14 cellular contexts compared by ENCODE assay signal in the genomic region with DNA sequence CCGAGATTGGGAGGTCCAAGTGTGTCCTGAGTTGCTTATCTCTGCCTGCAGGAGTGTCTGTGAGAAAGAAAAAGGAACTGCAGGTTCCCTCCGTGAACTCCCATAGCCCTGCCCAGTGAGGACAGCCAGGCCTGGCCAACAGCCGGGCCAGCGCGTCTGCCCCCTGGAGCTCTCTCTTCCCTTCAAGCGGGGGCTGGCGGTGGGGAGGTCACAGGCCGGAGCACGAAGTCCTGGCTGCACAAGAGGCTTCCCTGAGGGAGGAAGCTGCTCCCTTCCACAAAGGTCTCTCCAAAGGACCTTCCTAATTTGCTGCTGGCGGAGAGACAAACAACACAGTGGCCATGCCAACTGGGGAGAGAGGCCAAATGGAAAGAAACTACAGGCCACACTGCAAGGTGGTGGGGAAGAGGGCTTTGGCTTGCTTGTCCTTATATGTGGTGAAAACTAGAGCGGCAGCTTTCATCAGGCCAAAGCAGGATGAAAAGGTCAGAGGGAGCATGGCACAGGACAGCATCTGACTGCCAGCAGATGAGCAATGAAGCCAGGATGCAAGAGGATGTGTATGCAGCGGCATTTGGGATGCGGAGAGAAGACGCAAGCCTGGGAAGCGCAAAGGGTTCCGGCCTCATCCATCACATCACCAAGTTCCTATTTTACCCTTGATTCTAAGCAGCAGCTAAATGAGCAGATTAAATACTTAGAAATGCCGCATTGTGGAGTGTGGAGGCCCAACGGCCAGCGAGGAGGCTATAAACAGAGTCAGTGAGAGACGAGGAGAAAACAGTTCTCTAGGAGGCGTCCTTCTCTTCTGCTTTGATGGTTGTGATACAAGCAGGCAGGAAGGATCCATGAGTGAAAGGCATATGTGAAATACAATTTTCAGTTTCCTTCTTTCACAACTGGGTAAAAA.
DNase-seq lines count a peak whose midpoint lies in the region; ATAC-seq and TF ChIP-seq lines count a peak whose summit lies in the region.
"Had no signal": no experiment of that assay in that cellular context is flagged by ENCODE, and none has a peak within 500 bp of the region (broad histone marks: within the 10 kb centered on the region; RNA-seq: fewer than 3 reads in every experiment).

No MANE protein-coding gene starts in this region.

- H3K4me1 ChIP-seq in breast epithelium (peaks cover 6 to 8% of the 10 kb centered on the region in 2 donors), uterus (no peaks in the 10 kb centered on the region)

- DNase-seq in breast epithelium (ENCODE audit: low spot score in 2 of 2) (no peak), MCF 10A (ENCODE audit: unreplicated experiment) (no peak), midbrain (lab: John Stamatoyannopoulos, UW) (peak; percentile 36), uterus (peak; percentile 31 to 72), RPMI8226 (no peak)
- DNase-seq in activated naive CD8-positive, alpha-beta T cell treated with anti-CD3 and anti-CD28 coated beads for 36 hours, result no peak
- DNase-seq in stimulated activated CD4-positive, alpha-beta T cell treated with anti-CD3 and anti-CD28 coated beads, Interleukin-12 subunit alpha, Interleukin-12 subunit beta, amount 100 ng/mL, for 4 hours, result no peak
- DNase-seq: H7; naive B cell; NCI-H1436; NK-92 treated with Interleukin-12 subunit alpha and Interleukin-12 subunit beta, amount 100 ng/mL, for 24 hours; stimulated activated CD4-positive, alpha-beta T cell treated with anti-CD3 and anti-CD28 coated beads, Interleukin-15, amount 100 ng/mL, for 24 hours; SW 1271 had no signal

- TF ChIP-seq CTCF in breast epithelium (IDR thresholded peaks at IDR 0.05), result no peak
- TF ChIP-seq CTCF in MCF 10A (IDR thresholded peaks at IDR 0.05; ENCODE audit: unreplicated experiment), result no peak
- no peak for TF ChIP-seq CTCF in uterus (IDR thresholded peaks at IDR 0.05)

- H3K9me3 ChIP-seq in breast epithelium (no peaks in the 10 kb centered on the region), uterus (no peaks in the 10 kb centered on the region)

- H3K27ac ChIP-seq in breast epithelium, result peak overlapping the region; percentile 22 to 38
- no peak overlapping the region for H3K27ac ChIP-seq in uterus

- intact Hi-C loops in breast epithelium (cut with DNase I; ENCODE audit: low total_unique reads), result no loop called here
- intact Hi-C loops in MCF 10A (cut with micrococcal nuclease), result no loop called here
- intact Hi-C loops in uterus (cut with DNase I; ENCODE audit: low total_unique reads), result no loop called here

- CTCF ChIA-PET in MCF 10A (lab: Yijun Ruan, JAX), result interaction anchor here (0.6 kb wide), 1 partner anchor 1808 kb away, joined by 4 read pairs; no protein-coding TSS in a partner anchor

- peaks cover 35% of the 10 kb centered on the region for H3K27me3 Mint-ChIP-seq in MCF 10A (ENCODE audit: insufficient read depth, unreplicated experiment)
- peaks cover 19% of the 10 kb centered on the region for H3K27me3 Mint-ChIP-seq in activated naive CD8-positive, alpha-beta T cell treated with anti-CD3 and anti-CD28 coated beads for 36 hours

- H3K27me3 ChIP-seq in breast epithelium (no peaks in the 10 kb centered on the region), uterus (no peaks in the 10 kb centered on the region)

- POLR2A ChIA-PET in MCF 10A (lab: Yijun Ruan, JAX), result no interaction called here

- TF ChIP-seq POLR2A in breast epithelium (IDR thresholded peaks at IDR 0.05) (no peak), uterus (IDR thresholded peaks at IDR 0.05) (no peak)

- peak; percentile 69 for ATAC-seq in esophagus mucosa

- H3K36me3 ChIP-seq in breast epithelium, result no peaks in the 10 kb centered on the region
- no peaks in the 10 kb centered on the region for H3K36me3 ChIP-seq in uterus

- H3K27ac Mint-ChIP-seq in MCF 10A (ENCODE audit: low read depth, unreplicated experiment), result no peak overlapping the region
- H3K27ac Mint-ChIP-seq in activated naive CD8-positive, alpha-beta T cell treated with anti-CD3 and anti-CD28 coated beads for 36 hours, result no peak overlapping the region

- no peak overlapping the region for H3K4me3 Mint-ChIP-seq in MCF 10A (ENCODE audit: unreplicated experiment)
- no peak overlapping the region for H3K4me3 Mint-ChIP-seq in activated naive CD8-positive, alpha-beta T cell treated with anti-CD3 and anti-CD28 coated beads for 36 hours
- H3K4me3 Mint-ChIP-seq: naive B cell had no signal

- no TSS peak for BruUV-seq in MCF 10A (replicated peaks; lab: Mats Ljungman, UMichigan)

- no peaks in the 10 kb centered on the region for H3K9me3 Mint-ChIP-seq in MCF 10A (ENCODE audit: unreplicated experiment)
- H3K9me3 Mint-ChIP-seq in activated naive CD8-positive, alpha-beta T cell treated with anti-CD3 and anti-CD28 coated beads for 36 hours, result no peaks in the 10 kb centered on the region

- no peaks in the 10 kb centered on the region for H3K4me1 Mint-ChIP-seq in MCF 10A (ENCODE audit: insufficient read depth, unreplicated experiment)
- no peaks in the 10 kb centered on the region for H3K4me1 Mint-ChIP-seq in activated naive CD8-positive, alpha-beta T cell treated with anti-CD3 and anti-CD28 coated beads for 36 hours

- no peaks in the 10 kb centered on the region for H3K36me3 Mint-ChIP-seq in MCF 10A (ENCODE audit: insufficient read depth, unreplicated experiment)
- H3K36me3 Mint-ChIP-seq in activated naive CD8-positive, alpha-beta T cell treated with anti-CD3 and anti-CD28 coated beads for 36 hours, result no peaks in the 10 kb centered on the region
- H3K36me3 Mint-ChIP-seq: naive B cell had no signal

- H3K4me3 ChIP-seq in breast epithelium, result no peak overlapping the region
- no peak overlapping the region for H3K4me3 ChIP-seq in uterus

Comparison
In these comparisons a context has a peak if more than half of its experiments do, and no peak if none do; other contexts are left out.
1. DNase-seq: peak in midbrain (single experiment) and uterus (2 of 2); none in breast epithelium (0 of 2), MCF 10A (single experiment), RPMI8226 (single experiment), activated naive CD8-positive, alpha-beta T cell treated with anti-CD3 and anti-CD28 coated beads for 36 hours (single experiment) and stimulated activated CD4-positive, alpha-beta T cell treated with anti-CD3 and anti-CD28 coated beads, Interleukin-12 subunit alpha, Interleukin-12 subunit beta, amount 100 ng/mL, for 4 hours (single experiment).
2. H3K27ac ChIP-seq: peak in breast epithelium (2 of 2); none in uterus (0 of 2).